Comparison of ENCODE assay signal across 2 cellular contexts in the genomic region with DNA sequence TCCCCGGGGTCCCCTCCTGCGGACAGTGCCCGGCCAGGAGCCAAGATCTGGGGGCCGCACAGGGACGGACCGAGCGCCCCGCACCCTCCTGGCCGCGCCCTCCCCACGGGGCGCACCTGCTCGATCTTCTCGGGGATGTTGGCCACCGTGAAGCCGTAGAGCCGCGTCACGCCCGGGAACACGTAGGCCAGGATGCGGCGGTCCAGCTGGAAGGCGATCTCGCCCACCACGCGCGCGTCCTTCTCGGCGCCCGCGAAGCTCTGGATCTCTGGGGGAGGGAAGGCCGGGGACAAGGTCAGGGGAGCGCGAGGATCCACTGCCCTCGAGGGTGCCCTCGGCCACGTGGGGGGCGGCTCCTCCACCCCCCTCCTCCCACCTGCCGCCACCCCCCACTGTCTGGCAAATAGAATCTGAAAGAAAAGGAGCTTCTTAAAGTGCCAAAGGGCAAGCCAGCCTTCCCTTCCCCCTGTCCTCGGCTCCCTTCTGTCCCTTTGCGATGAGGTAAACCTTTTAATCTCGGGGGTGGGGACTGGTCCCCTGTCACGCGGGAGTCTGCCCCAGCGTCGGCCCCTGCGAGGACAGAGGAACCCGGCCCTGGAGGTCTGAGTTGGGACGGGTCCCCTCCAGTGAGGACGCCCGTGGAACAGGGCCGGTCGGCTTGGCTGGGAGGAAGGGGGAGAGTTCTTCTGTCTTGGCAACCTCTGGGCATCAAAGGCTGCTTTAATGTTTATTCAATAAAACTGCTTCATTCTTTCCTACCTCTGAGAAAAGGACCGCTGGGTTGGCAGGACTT.
TF ChIP-seq lines count a peak whose summit lies in the region.

No MANE protein-coding gene starts in this region.

TF ChIP-seq in SK-N-SH, 30 proteins besides CTCF, POLR2A, EP300 and RAD21:
- TF ChIP-seq, protein P1, sequence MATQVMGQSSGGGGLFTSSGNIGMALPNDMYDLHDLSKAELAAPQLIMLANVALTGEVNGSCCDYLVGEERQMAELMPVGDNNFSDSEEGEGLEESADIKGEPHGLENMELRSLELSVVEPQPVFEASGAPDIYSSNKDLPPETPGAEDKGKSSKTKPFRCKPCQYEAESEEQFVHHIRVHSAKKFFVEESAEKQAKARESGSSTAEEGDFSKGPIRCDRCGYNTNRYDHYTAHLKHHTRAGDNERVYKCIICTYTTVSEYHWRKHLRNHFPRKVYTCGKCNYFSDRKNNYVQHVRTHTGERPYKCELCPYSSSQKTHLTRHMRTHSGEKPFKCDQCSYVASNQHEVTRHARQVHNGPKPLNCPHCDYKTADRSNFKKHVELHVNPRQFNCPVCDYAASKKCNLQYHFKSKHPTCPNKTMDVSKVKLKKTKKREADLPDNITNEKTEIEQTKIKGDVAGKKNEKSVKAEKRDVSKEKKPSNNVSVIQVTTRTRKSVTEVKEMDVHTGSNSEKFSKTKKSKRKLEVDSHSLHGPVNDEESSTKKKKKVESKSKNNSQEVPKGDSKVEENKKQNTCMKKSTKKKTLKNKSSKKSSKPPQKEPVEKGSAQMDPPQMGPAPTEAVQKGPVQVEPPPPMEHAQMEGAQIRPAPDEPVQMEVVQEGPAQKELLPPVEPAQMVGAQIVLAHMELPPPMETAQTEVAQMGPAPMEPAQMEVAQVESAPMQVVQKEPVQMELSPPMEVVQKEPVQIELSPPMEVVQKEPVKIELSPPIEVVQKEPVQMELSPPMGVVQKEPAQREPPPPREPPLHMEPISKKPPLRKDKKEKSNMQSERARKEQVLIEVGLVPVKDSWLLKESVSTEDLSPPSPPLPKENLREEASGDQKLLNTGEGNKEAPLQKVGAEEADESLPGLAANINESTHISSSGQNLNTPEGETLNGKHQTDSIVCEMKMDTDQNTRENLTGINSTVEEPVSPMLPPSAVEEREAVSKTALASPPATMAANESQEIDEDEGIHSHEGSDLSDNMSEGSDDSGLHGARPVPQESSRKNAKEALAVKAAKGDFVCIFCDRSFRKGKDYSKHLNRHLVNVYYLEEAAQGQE (IDR thresholded peaks at IDR 0.05; ENCODE audit: low read depth, low read length) = no peak
- TF ChIP-seq, protein P2, sequence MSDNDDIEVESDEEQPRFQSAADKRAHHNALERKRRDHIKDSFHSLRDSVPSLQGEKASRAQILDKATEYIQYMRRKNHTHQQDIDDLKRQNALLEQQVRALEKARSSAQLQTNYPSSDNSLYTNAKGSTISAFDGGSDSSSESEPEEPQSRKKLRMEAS (IDR thresholded peaks at IDR 0.05; ENCODE audit: low read depth) = no peak
- TF ChIP-seq FOSL2 (IDR thresholded peaks at IDR 0.05; ENCODE audit: borderline replicate concordance, low read depth) (no peak), ELF1 (IDR thresholded peaks at IDR 0.05) (no peak), FOXM1 (IDR thresholded peaks at IDR 0.05; ENCODE audit: low read depth) (no peak), SIN3A (IDR thresholded peaks at IDR 0.05; ENCODE audit: borderline replicate concordance, low read depth, low read length) (no peak), TEAD4 (IDR thresholded peaks at IDR 0.05; ENCODE audit: borderline replicate concordance, insufficient read depth) (no peak), MXI1 (IDR thresholded peaks at IDR 0.05; ENCODE audit: low read depth, low read length) (no peak)
- TF ChIP-seq, protein P3, sequence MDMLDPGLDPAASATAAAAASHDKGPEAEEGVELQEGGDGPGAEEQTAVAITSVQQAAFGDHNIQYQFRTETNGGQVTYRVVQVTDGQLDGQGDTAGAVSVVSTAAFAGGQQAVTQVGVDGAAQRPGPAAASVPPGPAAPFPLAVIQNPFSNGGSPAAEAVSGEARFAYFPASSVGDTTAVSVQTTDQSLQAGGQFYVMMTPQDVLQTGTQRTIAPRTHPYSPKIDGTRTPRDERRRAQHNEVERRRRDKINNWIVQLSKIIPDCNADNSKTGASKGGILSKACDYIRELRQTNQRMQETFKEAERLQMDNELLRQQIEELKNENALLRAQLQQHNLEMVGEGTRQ (IDR thresholded peaks at IDR 0.05; ENCODE audit: borderline replicate concordance, low read depth, low read length) = no peak
- TF ChIP-seq, protein P4, sequence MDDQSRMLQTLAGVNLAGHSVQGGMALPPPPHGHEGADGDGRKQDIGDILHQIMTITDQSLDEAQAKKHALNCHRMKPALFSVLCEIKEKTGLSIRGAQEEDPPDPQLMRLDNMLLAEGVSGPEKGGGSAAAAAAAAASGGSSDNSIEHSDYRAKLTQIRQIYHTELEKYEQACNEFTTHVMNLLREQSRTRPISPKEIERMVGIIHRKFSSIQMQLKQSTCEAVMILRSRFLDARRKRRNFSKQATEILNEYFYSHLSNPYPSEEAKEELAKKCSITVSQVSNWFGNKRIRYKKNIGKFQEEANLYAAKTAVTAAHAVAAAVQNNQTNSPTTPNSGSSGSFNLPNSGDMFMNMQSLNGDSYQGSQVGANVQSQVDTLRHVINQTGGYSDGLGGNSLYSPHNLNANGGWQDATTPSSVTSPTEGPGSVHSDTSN (IDR thresholded peaks at IDR 0.05) = no peak

TF ChIP-seq in SK-N-SH treated with all-trans-retinoic acid at 6 μM for 48 hours, 23 proteins besides CTCF, POLR2A, EP300 and RAD21 (continued from another document):
- TF ChIP-seq, protein P5, sequence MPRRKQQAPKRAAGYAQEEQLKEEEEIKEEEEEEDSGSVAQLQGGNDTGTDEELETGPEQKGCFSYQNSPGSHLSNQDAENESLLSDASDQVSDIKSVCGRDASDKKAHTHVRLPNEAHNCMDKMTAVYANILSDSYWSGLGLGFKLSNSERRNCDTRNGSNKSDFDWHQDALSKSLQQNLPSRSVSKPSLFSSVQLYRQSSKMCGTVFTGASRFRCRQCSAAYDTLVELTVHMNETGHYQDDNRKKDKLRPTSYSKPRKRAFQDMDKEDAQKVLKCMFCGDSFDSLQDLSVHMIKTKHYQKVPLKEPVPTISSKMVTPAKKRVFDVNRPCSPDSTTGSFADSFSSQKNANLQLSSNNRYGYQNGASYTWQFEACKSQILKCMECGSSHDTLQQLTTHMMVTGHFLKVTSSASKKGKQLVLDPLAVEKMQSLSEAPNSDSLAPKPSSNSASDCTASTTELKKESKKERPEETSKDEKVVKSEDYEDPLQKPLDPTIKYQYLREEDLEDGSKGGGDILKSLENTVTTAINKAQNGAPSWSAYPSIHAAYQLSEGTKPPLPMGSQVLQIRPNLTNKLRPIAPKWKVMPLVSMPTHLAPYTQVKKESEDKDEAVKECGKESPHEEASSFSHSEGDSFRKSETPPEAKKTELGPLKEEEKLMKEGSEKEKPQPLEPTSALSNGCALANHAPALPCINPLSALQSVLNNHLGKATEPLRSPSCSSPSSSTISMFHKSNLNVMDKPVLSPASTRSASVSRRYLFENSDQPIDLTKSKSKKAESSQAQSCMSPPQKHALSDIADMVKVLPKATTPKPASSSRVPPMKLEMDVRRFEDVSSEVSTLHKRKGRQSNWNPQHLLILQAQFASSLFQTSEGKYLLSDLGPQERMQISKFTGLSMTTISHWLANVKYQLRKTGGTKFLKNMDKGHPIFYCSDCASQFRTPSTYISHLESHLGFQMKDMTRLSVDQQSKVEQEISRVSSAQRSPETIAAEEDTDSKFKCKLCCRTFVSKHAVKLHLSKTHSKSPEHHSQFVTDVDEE (CRISPR knock-in tag; IDR thresholded peaks at IDR 0.05) = no peak
- TF ChIP-seq BACH2 (CRISPR knock-in tag; IDR thresholded peaks at IDR 0.05; ENCODE audit: borderline replicate concordance) = no peak
- TF ChIP-seq ZFP3 (CRISPR knock-in tag; IDR thresholded peaks at IDR 0.05) = no peak
- TF ChIP-seq TOX (CRISPR knock-in tag; IDR thresholded peaks at IDR 0.05; ENCODE audit: borderline replicate concordance) = no peak
- no peak for TF ChIP-seq GLIS3 (CRISPR knock-in tag; IDR thresholded peaks at IDR 0.05)
- no peak for TF ChIP-seq PPARA (CRISPR knock-in tag; IDR thresholded peaks at IDR 0.05; ENCODE audit: borderline replicate concordance)
- TF ChIP-seq, protein P6, sequence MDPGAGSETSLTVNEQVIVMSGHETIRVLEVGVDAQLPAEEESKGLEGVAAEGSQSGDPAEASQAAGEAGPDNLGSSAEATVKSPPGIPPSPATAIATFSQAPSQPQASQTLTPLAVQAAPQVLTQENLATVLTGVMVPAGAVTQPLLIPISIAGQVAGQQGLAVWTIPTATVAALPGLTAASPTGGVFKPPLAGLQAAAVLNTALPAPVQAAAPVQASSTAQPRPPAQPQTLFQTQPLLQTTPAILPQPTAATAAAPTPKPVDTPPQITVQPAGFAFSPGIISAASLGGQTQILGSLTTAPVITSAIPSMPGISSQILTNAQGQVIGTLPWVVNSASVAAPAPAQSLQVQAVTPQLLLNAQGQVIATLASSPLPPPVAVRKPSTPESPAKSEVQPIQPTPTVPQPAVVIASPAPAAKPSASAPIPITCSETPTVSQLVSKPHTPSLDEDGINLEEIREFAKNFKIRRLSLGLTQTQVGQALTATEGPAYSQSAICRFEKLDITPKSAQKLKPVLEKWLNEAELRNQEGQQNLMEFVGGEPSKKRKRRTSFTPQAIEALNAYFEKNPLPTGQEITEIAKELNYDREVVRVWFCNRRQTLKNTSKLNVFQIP (CRISPR knock-in tag; IDR thresholded peaks at IDR 0.05; ENCODE audit: borderline replicate concordance, low read depth) = no peak
- no peak for TF ChIP-seq ESRRG (CRISPR knock-in tag; IDR thresholded peaks at IDR 0.05)
- TF ChIP-seq SNAI2 (CRISPR knock-in tag; IDR thresholded peaks at IDR 0.05) = no peak
- no peak for TF ChIP-seq ZC3H10 (CRISPR knock-in tag; IDR thresholded peaks at IDR 0.05)
- no peak for TF ChIP-seq OSR1 (CRISPR knock-in tag; IDR thresholded peaks at IDR 0.05)
- TF ChIP-seq, protein P7, sequence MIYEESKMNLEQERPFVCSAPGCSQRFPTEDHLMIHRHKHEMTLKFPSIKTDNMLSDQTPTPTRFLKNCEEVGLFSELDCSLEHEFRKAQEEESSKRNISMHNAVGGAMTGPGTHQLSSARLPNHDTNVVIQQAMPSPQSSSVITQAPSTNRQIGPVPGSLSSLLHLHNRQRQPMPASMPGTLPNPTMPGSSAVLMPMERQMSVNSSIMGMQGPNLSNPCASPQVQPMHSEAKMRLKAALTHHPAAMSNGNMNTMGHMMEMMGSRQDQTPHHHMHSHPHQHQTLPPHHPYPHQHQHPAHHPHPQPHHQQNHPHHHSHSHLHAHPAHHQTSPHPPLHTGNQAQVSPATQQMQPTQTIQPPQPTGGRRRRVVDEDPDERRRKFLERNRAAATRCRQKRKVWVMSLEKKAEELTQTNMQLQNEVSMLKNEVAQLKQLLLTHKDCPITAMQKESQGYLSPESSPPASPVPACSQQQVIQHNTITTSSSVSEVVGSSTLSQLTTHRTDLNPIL (CRISPR knock-in tag; IDR thresholded peaks at IDR 0.05; ENCODE audit: low read depth) = no peak
- TF ChIP-seq ZNF70 (CRISPR knock-in tag; IDR thresholded peaks at IDR 0.05) = no peak
- TF ChIP-seq CSDC2 (CRISPR knock-in tag; IDR thresholded peaks at IDR 0.05) = no peak
